In genomic region chr12:109130297-109130696, GRCh38 we compare ENCODE assay signal across 11 cellular contexts.
"Had no signal": no experiment of that assay in that cellular context is flagged by ENCODE, and none has a peak within 500 bp of the region (broad histone marks: within the 10 kb centered on the region; RNA-seq: fewer than 3 reads in every experiment).

No MANE protein-coding gene starts in this region.

- H3K36me3 ChIP-seq: ascending aorta, tibial nerve had no signal

- H3K27me3 ChIP-seq: ascending aorta, tibial nerve had no signal

- H3K4me3 ChIP-seq: ascending aorta, tibial nerve had no signal

- H3K4me1 ChIP-seq: foreskin keratinocyte had no signal

- ATAC-seq: activated CD4-positive, CD25-positive, alpha-beta regulatory T cell treated with anti-CD3 and anti-CD28 coated beads, Interleukin-2, amount 50 U/mL, for 24 hours; foreskin keratinocyte; natural killer cell had no signal

- H3K27ac ChIP-seq: foreskin keratinocyte had no signal

- H3K9me3 ChIP-seq: ascending aorta, tibial nerve had no signal

- DNase-seq: activated effector memory CD4-positive, alpha-beta T cell treated with anti-CD3 and anti-CD28 coated beads, Interleukin-2, amount 50 U/mL, for 16 hours; activated naive CD8-positive, alpha-beta T cell treated with anti-CD3 and anti-CD28 coated beads for 36 hours; activated T-cell treated with anti-CD3 and anti-CD28 coated beads, Interleukin-2, amount 50 U/mL, for 1 hour; foreskin keratinocyte; natural killer cell; SHP77; stimulated activated CD4-positive, alpha-beta T cell treated with anti-CD3 and anti-CD28 coated beads, Interleukin-15, amount 100 ng/mL, for 24 hours; stimulated activated CD4-positive, alpha-beta T cell treated with anti-CD3 and anti-CD28 coated beads, Interleukin-4, amount 100 ng/mL, for 4 hours had no signal
